ENCODE assay signal across 8 cellular contexts in the genomic region with DNA sequence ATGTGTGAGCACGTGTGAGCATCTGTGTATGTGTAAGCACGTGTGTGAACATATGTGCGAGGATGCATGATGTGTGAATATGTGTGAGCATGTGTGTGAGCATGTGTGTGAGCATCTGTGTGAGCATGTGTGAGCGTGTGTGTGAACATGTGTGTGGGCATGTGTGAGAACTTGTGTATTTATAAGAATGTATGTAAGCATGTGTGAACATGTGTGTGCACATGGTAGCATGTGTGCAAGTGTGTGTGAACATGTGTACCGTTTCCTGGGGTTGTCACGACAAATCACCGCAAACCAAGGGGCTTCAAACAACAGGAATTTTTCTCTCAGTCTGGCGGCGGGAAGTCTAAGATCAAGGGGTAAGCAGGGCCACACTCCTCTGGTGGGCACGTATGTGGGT.
"Had no signal": no experiment of that assay in that cellular context is flagged by ENCODE, and none has a peak within 500 bp of the region (broad histone marks: within the 10 kb centered on the region; RNA-seq: fewer than 3 reads in every experiment).

No MANE protein-coding gene starts in this region.

- FAIRE-seq: H54 had no signal

- H3K4me1 ChIP-seq: HAP-1 had no signal

- H3K36me3 ChIP-seq: HAP-1 had no signal

- ATAC-seq: HCT116 had no signal

- DNase-seq: GM23248, GOT3, HFFc6, KBM-7 had no signal

- H3K27ac ChIP-seq: GM23248, KMS-11 had no signal

- H3K9me3 ChIP-seq: HAP-1 had no signal

- H3K4me3 ChIP-seq: GM23248, HAP-1 had no signal

- H3K9ac ChIP-seq: GM23248, KMS-11 had no signal

- H3K4me2 ChIP-seq: KMS-11 had no signal

- H2AFZ ChIP-seq: GM23248 had no signal
